Comparison of ENCODE assay signal across 1 cellular context in the genomic region with DNA sequence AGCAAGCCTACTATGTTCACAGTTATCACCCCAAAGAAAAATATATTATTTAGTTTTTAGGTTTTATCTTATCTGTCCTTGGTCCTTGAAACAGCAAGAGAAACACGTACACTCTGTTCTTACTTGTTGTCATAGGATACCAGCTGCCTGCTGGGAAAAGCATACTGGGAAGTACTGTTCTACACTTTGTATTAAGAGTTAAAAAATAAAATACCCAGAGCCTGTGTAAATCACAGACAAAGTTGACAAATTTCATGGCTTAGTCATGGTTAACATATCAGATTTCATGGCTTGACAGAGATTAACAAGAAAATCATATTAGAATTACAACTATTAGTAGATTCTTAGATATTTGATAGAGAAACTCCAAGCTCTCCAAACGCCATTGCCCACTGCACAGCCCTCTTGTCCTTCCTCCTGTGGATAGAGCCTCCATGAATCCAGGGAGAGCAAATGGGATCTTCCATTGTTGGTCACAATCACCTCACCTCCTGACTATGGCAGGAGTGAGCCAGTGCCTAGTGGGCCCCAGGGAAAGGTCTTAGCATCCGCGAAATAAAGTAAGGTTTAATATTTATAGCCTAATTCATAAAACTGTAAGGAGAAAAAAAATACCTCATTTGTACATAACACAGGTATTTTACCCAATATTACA.
TF ChIP-seq lines count a peak whose summit lies in the region.

No MANE protein-coding gene starts in this region.

TF ChIP-seq in IMR-90, 13 proteins besides CTCF, POLR2A, EP300 and RAD21:
- TF ChIP-seq MAFK (IDR thresholded peaks at IDR 0.05; ENCODE audit: low read depth, low read length) = no peak
